Comparison of ENCODE assay signal across 10 cellular contexts in the genomic region with DNA sequence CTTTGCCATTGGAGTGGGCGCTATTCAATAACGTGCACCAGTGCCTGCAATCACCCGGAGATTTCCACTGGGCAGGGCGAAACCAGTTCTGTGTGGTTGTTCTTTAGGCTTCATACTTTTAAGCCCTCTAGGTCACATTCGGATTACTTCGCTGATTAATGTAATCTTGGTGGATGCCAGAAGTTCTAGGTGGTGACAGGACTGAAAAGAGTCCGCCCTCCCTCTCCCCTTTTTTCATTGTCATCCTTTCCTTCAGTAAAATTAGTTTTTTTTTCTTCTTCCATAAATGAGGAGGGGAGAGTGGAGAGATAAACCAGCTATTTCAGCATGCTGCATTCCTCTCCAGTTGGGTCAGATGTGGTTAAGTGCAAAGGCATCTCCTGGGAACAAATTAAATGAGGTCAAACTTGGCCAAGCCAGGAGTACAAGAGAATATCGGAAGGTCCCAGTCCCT. TPM values are rescaled to one million over a fixed set of nuclear protein-coding genes. Genes with fewer than 3 reads are reported as not detected.
A peak's percentile ranks its signal among the peaks of the same experiment; 100 is the strongest.
DNase-seq lines count a peak whose midpoint lies in the region; ATAC-seq and TF ChIP-seq lines count a peak whose summit lies in the region.
"Had no signal": no experiment of that assay in that cellular context is flagged by ENCODE, and none has a peak within 500 bp of the region (broad histone marks: within the 10 kb centered on the region; RNA-seq: fewer than 3 reads in every experiment).

No MANE protein-coding gene starts in this region.

- H3K4me3 ChIP-seq in BE2C (ENCODE audit: low read depth, low read length), result peak overlapping the region; percentile 54
- peak overlapping the region; percentile 50 for H3K4me3 ChIP-seq in fibroblast of villous mesenchyme (ENCODE audit: low read depth, low read length)
- no peak overlapping the region for H3K4me3 ChIP-seq in prostate gland

- no peaks in the 10 kb centered on the region for H3K36me3 Mint-ChIP-seq in WTC11
- H3K36me3 Mint-ChIP-seq: activated naive CD4-positive, alpha-beta T cell treated with anti-CD3 and anti-CD28 coated beads, Interleukin-2, amount 50 U/mL, for 24 hours had no signal

- POLR2A ChIA-PET in RWPE1 (lab: Yijun Ruan, JAX; ENCODE audit: low non-redundant PET), result no interaction called here
- POLR2A ChIA-PET in WTC11 (lab: Charles Lee), result no interaction called here

- no peaks in the 10 kb centered on the region for H3K9me3 Mint-ChIP-seq in WTC11
- H3K9me3 Mint-ChIP-seq: activated naive CD4-positive, alpha-beta T cell treated with anti-CD3 and anti-CD28 coated beads, Interleukin-2, amount 50 U/mL, for 24 hours had no signal

- no peaks in the 10 kb centered on the region; the same call in 1 of the 2 replicates for H3K4me1 Mint-ChIP-seq in WTC11
- H3K4me1 Mint-ChIP-seq: activated naive CD4-positive, alpha-beta T cell treated with anti-CD3 and anti-CD28 coated beads, Interleukin-2, amount 50 U/mL, for 24 hours had no signal

- no peak overlapping the region for H3K4me3 Mint-ChIP-seq in WTC11
- H3K4me3 Mint-ChIP-seq: activated naive CD4-positive, alpha-beta T cell treated with anti-CD3 and anti-CD28 coated beads, Interleukin-2, amount 50 U/mL, for 24 hours had no signal

- no peak for TF ChIP-seq CTCF in BE2C (IDR thresholded peaks at IDR 0.05; ENCODE audit: low read depth, low read length)
- no peak for TF ChIP-seq CTCF in RWPE1 (conservative IDR thresholded peaks at IDR 0.05; ENCODE audit: low read depth)
- TF ChIP-seq CTCF in fibroblast of villous mesenchyme (IDR thresholded peaks at IDR 0.05; ENCODE audit: insufficient read depth, low read depth, low read length), result no peak
- no peak for TF ChIP-seq CTCF in WTC11 (IDR thresholded peaks at IDR 0.05)
- TF ChIP-seq CTCF in prostate gland (IDR thresholded peaks at IDR 0.05), result no peak

- H3K4me1 ChIP-seq in BE2C (no peaks in the 10 kb centered on the region), prostate gland (replicated peaks) (no peaks in the 10 kb centered on the region)

- WGBS in prostate gland, result 53% methylated on average over 8 of the region's 8 CpGs

- TF ChIP-seq POLR2A in prostate gland (IDR thresholded peaks at IDR 0.05), result no peak

- H3K27ac ChIP-seq in RWPE1 (no peak overlapping the region), prostate gland (no peak overlapping the region)

- H3K27ac Mint-ChIP-seq in WTC11, result no peak overlapping the region
- H3K27ac Mint-ChIP-seq: activated naive CD4-positive, alpha-beta T cell treated with anti-CD3 and anti-CD28 coated beads, Interleukin-2, amount 50 U/mL, for 24 hours had no signal

- CTCF ChIA-PET in RWPE1 (lab: Yijun Ruan, JAX) (no interaction called here), WTC11 (lab: Charles Lee) (interaction anchor here (0.9 to 1.9 kb wide), 3 partner anchors 11 to 67 kb away, joined by 4 to 13 read pairs (median 7); no protein-coding TSS in a partner anchor)

- intact Hi-C loops in prostate gland (cut with DNase I), result no loop called here

- ATAC-seq in WTC11 (no peak), HG02870 (IDR thresholded peaks at IDR 0.05; ENCODE audit: unreplicated experiment) (no peak)

- H3K9me3 ChIP-seq in BE2C (no peaks in the 10 kb centered on the region), prostate gland (no peaks in the 10 kb centered on the region)

- no peaks in the 10 kb centered on the region; the same call in 1 of the 2 replicates for H3K27me3 Mint-ChIP-seq in WTC11 (ENCODE audit: low read depth)

- DNase-seq in BE2C (no peak), RWPE1 (ENCODE audit: low spot score) (peak; percentile 23), fibroblast of villous mesenchyme (ENCODE audit: low read depth) (peak; percentile 90), non-pigmented ciliary epithelial cell (ENCODE audit: low read depth) (peak; percentile 83), WTC11 (ENCODE audit: low spot score) (no peak), prostate gland (ENCODE audit: low spot score) (no peak), germinal center (ENCODE audit: low spot score) (no peak)

- H3K27me3 ChIP-seq in BE2C (no peaks in the 10 kb centered on the region), prostate gland (replicated peaks; ENCODE audit: insufficient read depth) (peaks cover 2% of the 10 kb centered on the region)

- H3K36me3 ChIP-seq in BE2C (no peaks in the 10 kb centered on the region), prostate gland (no peaks in the 10 kb centered on the region)

TF ChIP-seq in WTC11, 78 proteins besides CTCF, POLR2A, EP300 and RAD21:
- TF ChIP-seq ZMAT4 (CRISPR knock-in tag; IDR thresholded peaks at IDR 0.05), result no peak

RNA-seq across cellular contexts. Expression of gene SLC2A2, which starts 2.3 kb away (rescaled TPM):
- polyA plus RNA-seq in BE2C (2012; ENCODE audit: insufficient read depth, insufficient read length, low read depth), result not detected
- total RNA-seq in fibroblast of villous mesenchyme (under 0.01 TPM in 1 of 2 replicates, not detected in the other), WTC11 (2021) (0.16 TPM in 1 of 3 replicates, not detected in the others), prostate gland (not detected)
- total RNA-seq: mononuclear cell had no signal

Comparison
In these comparisons a context has a peak if more than half of its experiments do, and no peak if none do; other contexts are left out.
1. DNase-seq: peak in RWPE1 (single experiment), fibroblast of villous mesenchyme (single experiment) and non-pigmented ciliary epithelial cell (single experiment); none in BE2C (single experiment), WTC11 (single experiment), prostate gland (single experiment) and germinal center (single experiment).
2. H3K4me3 ChIP-seq: peak in BE2C (single experiment) and fibroblast of villous mesenchyme (single experiment); none in prostate gland (0 of 2).